Comparison of ENCODE assay signal across 19 cellular contexts in genomic region chr15:74281147-74282133, GRCh38. TPM values are rescaled to one million over a fixed set of nuclear protein-coding genes. Genes with fewer than 3 reads are reported as not detected.
A peak's percentile ranks its signal among the peaks of the same experiment; 100 is the strongest.
DNase-seq lines count a peak whose midpoint lies in the region; ATAC-seq, FAIRE-seq and TF ChIP-seq lines count a peak whose summit lies in the region.
"Had no signal": no experiment of that assay in that cellular context is flagged by ENCODE, and none has a peak within 500 bp of the region (broad histone marks: within the 10 kb centered on the region; RNA-seq: fewer than 3 reads in every experiment).

No MANE protein-coding gene starts in this region.

- H3K27ac Mint-ChIP-seq in neural progenitor cell (peak overlapping the region; percentile 86), osteocyte (ENCODE audit: unreplicated experiment) (no peak overlapping the region)
- H3K27ac Mint-ChIP-seq: CD4-positive, CD25-positive, alpha-beta regulatory T cell had no signal

- H3K4me1 Mint-ChIP-seq in neural progenitor cell (peaks cover 55% of the 10 kb centered on the region), osteocyte (ENCODE audit: unreplicated experiment) (no peaks in the 10 kb centered on the region)
- H3K4me1 Mint-ChIP-seq: CD4-positive, CD25-positive, alpha-beta regulatory T cell had no signal

- DNase-seq in HepG2 (ENCODE audit: low spot score), result no peak
- DNase-seq in right lobe of liver, result no peak
- no peak for DNase-seq in neural progenitor cell (ENCODE audit: low spot score)
- DNase-seq in osteocyte (ENCODE audit: extremely low spot score, unreplicated experiment), result no peak
- no peak for DNase-seq in NCI-H187 treated with DMSO at 0.1 percent for 48 hours (lab: John Stamatoyannopoulos, UW)
- DNase-seq: ACHN; Calu3; CD4-positive, CD25-positive, alpha-beta regulatory T cell; DMS 273 treated with DMSO at 0.1 percent for 48 hours; DMS79; IMR-90 had no signal

- in situ Hi-C loops in HepG2 (cut with HindIII; ENCODE audit: extremely low pct_ligation_motif_present, low pct_unique_long_range_greater_than_20kb), result no loop called here

- H3F3A ChIP-seq in neural progenitor cell (ENCODE audit: low read depth), result no peaks in the 10 kb centered on the region

- H3K9me3 Mint-ChIP-seq in neural progenitor cell, result no peaks in the 10 kb centered on the region
- no peaks in the 10 kb centered on the region for H3K9me3 Mint-ChIP-seq in osteocyte (ENCODE audit: unreplicated experiment)

- POLR2A ChIA-PET in HepG2 (lab: Yijun Ruan, JAX), result no interaction called here

- H3K4me3 ChIP-seq in HepG2 (replicated peaks in 1 of 3; ENCODE audit: insufficient read depth in 1 of 3, low read depth in 2 of 3, low read length in 3 of 3) (no peak overlapping the region), right lobe of liver (no peak overlapping the region), ectodermal cell (ENCODE audit: insufficient read depth, low read depth, low read length) (no peak overlapping the region), neural progenitor cell (no peak overlapping the region)
- H3K4me3 ChIP-seq: BLaER1 treated with 17β-estradiol and CSF1 and Interleukin-3, amounts not matched to agents 10 nM and 100 nM; GM12878 had no signal

- no peaks in the 10 kb centered on the region for H3K4me1 ChIP-seq in HepG2 (ENCODE audit: insufficient read depth, low read length)
- no peaks in the 10 kb centered on the region for H3K4me1 ChIP-seq in right lobe of liver
- H3K4me1 ChIP-seq in ectodermal cell (ENCODE audit: control insufficient read depth, insufficient read depth, low read length), result peaks cover 22% of the 10 kb centered on the region
- H3K4me1 ChIP-seq in neural progenitor cell, result peaks cover 32% of the 10 kb centered on the region

- FAIRE-seq in HepG2 (lab: Jason Lieb, UNC), result no peak
- FAIRE-seq: GM12878, GM18507, H54 had no signal

- TF ChIP-seq RAD21 in HepG2 (CRISPR knock-in tag; IDR thresholded peaks at IDR 0.05), result no peak

- WGBS in HepG2 (ENCODE audit: low lambda C conversion rate), result 0% methylated on average over 4 of the region's 8 CpGs
- WGBS in right lobe of liver (ENCODE audit: insufficient coverage, low coverage, low lambda C conversion rate, missing lambda C conversion rate), result 56% methylated on average over 3 of the region's 8 CpGs
- WGBS in ectodermal cell, 2 experiments, result 87 to 88% methylated on average over 8 of the region's 8 CpGs

- TF ChIP-seq EP300 in HepG2 (IDR thresholded peaks at IDR 0.05; ENCODE audit: low read depth in 2 of 2, low read length in 2 of 2) (no peak), HepG2 (CRISPR knock-in tag; IDR thresholded peaks at IDR 0.05; ENCODE audit: borderline replicate concordance) (no peak)

- CTCF ChIA-PET in HepG2 (lab: Yijun Ruan, JAX; ENCODE audit: low intra/inter-chr PET ratio, low total read pairs), result no interaction called here

- H3K27me3 ChIP-seq in HepG2 (ENCODE audit: control insufficient read depth in 1 of 2, insufficient read depth in 2 of 2, low read length in 2 of 2), result peaks cover 1 to 34% of the 10 kb centered on the region in 2 experiments; a peak in 3 of 5 replicates
- H3K27me3 ChIP-seq in right lobe of liver, result no peaks in the 10 kb centered on the region
- no peaks in the 10 kb centered on the region for H3K27me3 ChIP-seq in ectodermal cell (ENCODE audit: control insufficient read depth, insufficient read depth, low read length, poor library complexity, severe bottlenecking)
- no peaks in the 10 kb centered on the region for H3K27me3 ChIP-seq in neural progenitor cell
- H3K27me3 ChIP-seq: BLaER1 treated with 17β-estradiol and CSF1 and Interleukin-3, amounts not matched to agents 10 nM and 100 nM had no signal

- no peak for TF ChIP-seq CTCF in HepG2 (CRISPR knock-in tag; IDR thresholded peaks at IDR 0.05)
- no peak for TF ChIP-seq CTCF in right lobe of liver (IDR thresholded peaks at IDR 0.05)
- TF ChIP-seq CTCF in neural progenitor cell (IDR thresholded peaks at IDR 0.05), result no peak
- TF ChIP-seq CTCF in osteocyte (IDR thresholded peaks at IDR 0.05), result no peak

- no peak for ATAC-seq in HepG2
- ATAC-seq in right lobe of liver, result no peak
- ATAC-seq in HG03521 (IDR thresholded peaks at IDR 0.05; ENCODE audit: unreplicated experiment), result no peak
- ATAC-seq: GM12878, HCT116 had no signal

- H3K36me3 Mint-ChIP-seq in neural progenitor cell (no peaks in the 10 kb centered on the region), osteocyte (ENCODE audit: unreplicated experiment) (no peaks in the 10 kb centered on the region)
- H3K36me3 Mint-ChIP-seq: CD4-positive, CD25-positive, alpha-beta regulatory T cell had no signal

- H3K27me3 Mint-ChIP-seq in neural progenitor cell (ENCODE audit: insufficient read depth, low read depth), result peaks cover 27% of the 10 kb centered on the region
- peaks cover 71% of the 10 kb centered on the region for H3K27me3 Mint-ChIP-seq in osteocyte (ENCODE audit: unreplicated experiment)

- H3K4me3 Mint-ChIP-seq in neural progenitor cell, result peak overlapping the region; percentile 62
- H3K4me3 Mint-ChIP-seq in osteocyte (ENCODE audit: unreplicated experiment), result no peak overlapping the region
- H3K4me3 Mint-ChIP-seq: CD4-positive, CD25-positive, alpha-beta regulatory T cell had no signal

- no peak overlapping the region for H3K27ac ChIP-seq in HepG2 (ENCODE audit: extremely low read length, insufficient read depth, low read length)
- H3K27ac ChIP-seq in right lobe of liver, result no peak overlapping the region
- H3K27ac ChIP-seq in ectodermal cell (ENCODE audit: insufficient read depth, low read depth, low read length, poor library complexity, severe bottlenecking), result peak overlapping the region; percentile 16
- no peak overlapping the region for H3K27ac ChIP-seq in neural progenitor cell
- H3K27ac ChIP-seq: BLaER1 treated with 17β-estradiol and CSF1 and Interleukin-3, amounts not matched to agents 10 nM and 100 nM had no signal

- no peaks in the 10 kb centered on the region for H3K79me2 ChIP-seq in HepG2 (ENCODE audit: insufficient read depth, low read length)
- H3K79me2 ChIP-seq in neural progenitor cell (ENCODE audit: low read depth), result no peaks in the 10 kb centered on the region

- TF ChIP-seq POLR2A in HepG2 (IDR thresholded peaks at IDR 0.05; ENCODE audit: insufficient read depth in 1 of 2, low read depth in 2 of 2, low read length in 2 of 2), result no peak
- no peak for TF ChIP-seq POLR2A in right lobe of liver (IDR thresholded peaks at IDR 0.05)

- H3K4me2 ChIP-seq in HepG2 (ENCODE audit: low read depth, low read length) (no peak overlapping the region), neural progenitor cell (no peak overlapping the region)
- H3K4me2 ChIP-seq: BLaER1 treated with 17β-estradiol and CSF1 and Interleukin-3, amounts not matched to agents 10 nM and 100 nM had no signal

- H3K36me3 ChIP-seq in HepG2 (replicated peaks in 1 of 2; ENCODE audit: control insufficient read depth in 1 of 2, insufficient read depth in 2 of 2, low read length in 2 of 2) (no peaks in the 10 kb centered on the region), right lobe of liver (no peaks in the 10 kb centered on the region), ectodermal cell (ENCODE audit: control insufficient read depth, insufficient read depth, low read length) (no peaks in the 10 kb centered on the region), neural progenitor cell (no peaks in the 10 kb centered on the region)
- H3K36me3 ChIP-seq: BLaER1 treated with 17β-estradiol and CSF1 and Interleukin-3, amounts not matched to agents 10 nM and 100 nM had no signal

- H4K20me1 ChIP-seq in HepG2 (ENCODE audit: insufficient read depth, low read length) (no peaks in the 10 kb centered on the region), neural progenitor cell (ENCODE audit: low read depth) (no peaks in the 10 kb centered on the region)

- no TSS peak for BruUV-seq in HepG2 (replicated peaks; lab: Mats Ljungman, UMichigan)

- H3K9me3 ChIP-seq in HepG2 (ENCODE audit: low read length) (no peaks in the 10 kb centered on the region), right lobe of liver (no peaks in the 10 kb centered on the region), ectodermal cell (ENCODE audit: control insufficient read depth, low read length) (no peaks in the 10 kb centered on the region), neural progenitor cell (ENCODE audit: low read depth) (no peaks in the 10 kb centered on the region)
- H3K9me3 ChIP-seq: BLaER1 treated with 17β-estradiol and CSF1 and Interleukin-3, amounts not matched to agents 10 nM and 100 nM had no signal

- no peak overlapping the region for H2AFZ ChIP-seq in HepG2 (ENCODE audit: low read length)
- no peak overlapping the region for H2AFZ ChIP-seq in neural progenitor cell (replicated peaks)

- H3K9ac ChIP-seq in HepG2 (ENCODE audit: insufficient read depth, low read depth, low read length) (no peak overlapping the region), neural progenitor cell (no peak overlapping the region)
- H3K9ac ChIP-seq: BLaER1 treated with 17β-estradiol and CSF1 and Interleukin-3, amounts not matched to agents 10 nM and 100 nM had no signal

- intact Hi-C loops in HepG2 (cut with micrococcal nuclease; ENCODE audit: unreplicated experiment), result no loop called here
- intact Hi-C loops in right lobe of liver (cut with DNase I), result loop anchor here in 1 of 2 donors (10.0 kb wide), 1 partner anchor 57 kb away; no protein-coding TSS in a partner anchor

RNA-seq across cellular contexts. Expression of gene CCDC33, which starts 45.3 kb away (rescaled TPM):
- total RNA-seq in HepG2 (2016; rRNA removed; fragmentation: Illumina TruSeq; extraction: Trizol) (not detected in 2 replicates), right lobe of liver (not detected), neural progenitor cell (ENCODE audit: low replicate concordance) (1.9 TPM in 1 of 2 replicates, not detected in the other), osteocyte (not detected in 2 replicates)
- not detected in 2 replicates for total RNA-seq in HepG2 (2016; cell fraction: cytosol; rRNA removed; fragmentation: Illumina TruSeq; extraction: Trizol; ENCODE audit: low read depth)
- total RNA-seq in HepG2 (2016; cell fraction: insoluble cytoplasmic fraction; rRNA removed; fragmentation: Illumina TruSeq; extraction: Trizol), result not detected in 2 replicates
- total RNA-seq in HepG2 (2016; cell fraction: membrane; rRNA removed; fragmentation: Illumina TruSeq; extraction: Trizol), result 0.14 and 0.53 TPM in 2 replicates
- total RNA-seq in HepG2 (2016; cell fraction: nucleus; rRNA removed; fragmentation: Illumina TruSeq; extraction: Trizol), result not detected in 2 replicates
- 0.08 and 0.30 TPM in 2 replicates for polyA plus RNA-seq in HepG2 (2011; rRNA removed)
- polyA plus RNA-seq in HepG2 (2011; cell fraction: cytosol; rRNA removed), result 0.05 and 0.09 TPM in 2 replicates
- 0.35 TPM in 1 of 2 replicates, not detected in the other for polyA plus RNA-seq in HepG2 (2011; cell fraction: nucleus; rRNA removed)
- 0.20 TPM in 1 of 2 replicates, not detected in the other for polyA plus RNA-seq in HepG2 (2012)
- 0.25 and 0.37 TPM in 2 replicates for polyA plus RNA-seq in HepG2 (2016; cell fraction: cytosol; fragmentation: Illumina TruSeq; extraction: Trizol; ENCODE audit: low read depth)
- polyA plus RNA-seq in HepG2 (2016; cell fraction: insoluble cytoplasmic fraction; fragmentation: Illumina TruSeq; extraction: Trizol; ENCODE audit: low read depth), result not detected in 2 replicates
- polyA plus RNA-seq in HepG2 (2016; cell fraction: membrane; fragmentation: Illumina TruSeq; extraction: Trizol; ENCODE audit: low read depth), result 0.37 and 0.68 TPM in 2 replicates
- not detected in 2 replicates for polyA plus RNA-seq in HepG2 (2016; cell fraction: nucleus; fragmentation: Illumina TruSeq; extraction: Trizol; ENCODE audit: insufficient read depth, low read depth)
- 0.14 TPM in 1 of 2 replicates, not detected in the other for polyA minus RNA-seq in HepG2 (2011; rRNA and poly(A)+ RNA removed; ENCODE audit: low replicate concordance)
- not detected in 2 replicates for polyA minus RNA-seq in HepG2 (2011; cell fraction: cytosol; rRNA and poly(A)+ RNA removed)
- polyA minus RNA-seq in HepG2 (2011; cell fraction: nucleus; rRNA and poly(A)+ RNA removed), result not detected in 2 replicates
- 5.0 TPM for polyA plus RNA-seq in ectodermal cell (2013, experiment 1 of 4)
- 5.2 TPM for polyA plus RNA-seq in ectodermal cell (2013, experiment 2 of 4)
- polyA plus RNA-seq in ectodermal cell (2013, experiment 3 of 4), result 4.4 TPM
- 3.5 TPM for polyA plus RNA-seq in ectodermal cell (2013, experiment 4 of 4)
- total RNA-seq: A172; CD4-positive, CD25-positive, alpha-beta regulatory T cell; IMR-90 had no signal
- polyA plus RNA-seq: CD4-positive, CD25-positive, alpha-beta regulatory T cell; IMR-90 had no signal
